13 cellular contexts compared by ENCODE assay signal in the genomic region with DNA sequence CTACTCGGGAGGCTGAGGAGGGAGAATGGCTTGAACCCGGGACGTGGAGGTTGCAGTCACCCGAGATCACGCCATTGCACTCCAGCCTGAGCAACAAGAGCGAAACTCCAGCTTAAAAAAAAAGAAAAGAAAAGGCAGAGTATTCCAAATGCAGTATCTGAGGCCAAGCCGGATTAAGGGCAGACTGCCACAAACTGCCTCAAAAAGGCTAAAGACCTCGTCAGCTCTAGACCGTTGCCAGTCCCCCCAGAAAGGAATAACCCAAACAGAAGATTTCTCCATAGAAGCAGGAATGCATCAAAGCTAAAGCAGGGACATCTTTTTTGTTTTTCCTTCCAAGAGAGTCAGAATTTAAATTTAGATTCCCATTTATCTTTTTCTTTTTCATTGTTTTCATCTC.
DNase-seq lines count a peak whose midpoint lies in the region; ATAC-seq, FAIRE-seq and TF ChIP-seq lines count a peak whose summit lies in the region.
"Had no signal": no experiment of that assay in that cellular context is flagged by ENCODE, and none has a peak within 500 bp of the region (broad histone marks: within the 10 kb centered on the region; RNA-seq: fewer than 3 reads in every experiment).

No MANE protein-coding gene starts in this region.

- no peak overlapping the region for H2AFZ ChIP-seq in trophoblast cell (ENCODE audit: insufficient read depth, low read length, poor library complexity)

- DNase-seq in A549 (ENCODE audit: low read depth in 1 of 2, low spot score in 1 of 2) (no peak), astrocyte of the hippocampus (ENCODE audit: low read depth, low spot score) (peak; percentile 89), right atrium auricular region (ENCODE audit: low spot score) (peak; percentile 78), trophoblast cell (no peak), T-cell (no peak)
- DNase-seq: naive B cell, NCI-H2081 treated with DMSO at 0.1 percent for 48 hours, T-helper 9 cell had no signal

- no peak for TF ChIP-seq EP300 in A549 (IDR thresholded peaks at IDR 0.05)

- peak overlapping the region; percentile 48 for H4K91ac ChIP-seq in trophoblast cell (ENCODE audit: low read depth, low read length)

- no peaks in the 10 kb centered on the region for H3K36me3 ChIP-seq in right atrium auricular region
- no peaks in the 10 kb centered on the region for H3K36me3 ChIP-seq in trophoblast cell (ENCODE audit: control insufficient read depth in 1 of 2, insufficient read depth in 2 of 2, low read length in 2 of 2)

- no peak for FAIRE-seq in A549 (lab: Jason Lieb, UNC)
- FAIRE-seq: A204.1, bronchial epithelial cell had no signal

- no peak overlapping the region for H3K4me3 Mint-ChIP-seq in T-cell
- H3K4me3 Mint-ChIP-seq: naive B cell had no signal

- peaks cover 17% of the 10 kb centered on the region for H3K79me1 ChIP-seq in trophoblast cell (ENCODE audit: low read length)

- no peaks in the 10 kb centered on the region for H3K27me3 ChIP-seq in right atrium auricular region
- H3K27me3 ChIP-seq in trophoblast cell (ENCODE audit: insufficient read depth, low read length): no peaks in the 10 kb centered on the region

- no peak overlapping the region for H4K12ac ChIP-seq in trophoblast cell (ENCODE audit: low read depth, low read length)

- no peak overlapping the region for H2AK5ac ChIP-seq in trophoblast cell (ENCODE audit: low read length)

- TF ChIP-seq POLR2A in A549 (IDR thresholded peaks at IDR 0.05; ENCODE audit: low read length): no peak

- H4K8ac ChIP-seq in trophoblast cell (ENCODE audit: low read depth, low read length): no peak overlapping the region

- H3K4me1 ChIP-seq in A549 (peaks cover 86% of the 10 kb centered on the region), right atrium auricular region (peaks cover 0 to 47% of the 10 kb centered on the region in 2 donors), trophoblast cell (ENCODE audit: control insufficient read depth in 1 of 2, insufficient read depth in 2 of 2, low read length in 2 of 2) (peaks cover 4 to 25% of the 10 kb centered on the region in 2 experiments)

- H3K4me3 ChIP-seq in A549 (peak overlapping the region; percentile 10; the same call in 1 of the 3 replicates), right atrium auricular region (no peak overlapping the region), trophoblast cell (ENCODE audit: low read depth, low read length) (no peak overlapping the region)

- no peak overlapping the region for H3K9ac ChIP-seq in trophoblast cell (ENCODE audit: low read length)

- no peaks in the 10 kb centered on the region for H3K36me3 Mint-ChIP-seq in T-cell
- H3K36me3 Mint-ChIP-seq: naive B cell had no signal

- H3K4ac ChIP-seq in trophoblast cell (ENCODE audit: low read depth, low read length): peak overlapping the region; percentile 44

- peak overlapping the region; percentile 81 for H2BK5ac ChIP-seq in trophoblast cell (ENCODE audit: low read depth, low read length, poor library complexity)

- H3K4me2 ChIP-seq in A549 (peak overlapping the region; percentile 88), trophoblast cell (ENCODE audit: low read length) (no peak overlapping the region)

- H3K9me3 ChIP-seq in A549: no peaks in the 10 kb centered on the region
- H3K9me3 ChIP-seq in right atrium auricular region: no peaks in the 10 kb centered on the region
- H3K9me3 ChIP-seq in trophoblast cell (ENCODE audit: insufficient read depth, low read depth, low read length): no peaks in the 10 kb centered on the region

- no peak for TF ChIP-seq RAD21 in A549 (conservative IDR thresholded peaks at IDR 0.05 in 1 of 2, IDR thresholded peaks at IDR 0.05 in 1 of 2)

- WGBS in A549 (ENCODE audit: missing lambda C conversion rate): 66% methylated on average over 9 of the region's 9 CpGs
- no CpG with 5 or more reads among the region's 9 CpGs for WGBS in trophoblast cell (ENCODE audit: extremely low coverage, insufficient coverage, insufficient read length)

- peak overlapping the region; percentile 92 to 93 for H3K27ac ChIP-seq in A549
- peak overlapping the region; percentile 62 to 73 for H3K27ac ChIP-seq in right atrium auricular region
- peak overlapping the region; percentile 25 for H3K27ac ChIP-seq in trophoblast cell (ENCODE audit: low read depth, low read length)

- H2BK120ac ChIP-seq in trophoblast cell (ENCODE audit: insufficient read depth, low read length, poor library complexity): peak overlapping the region; percentile 24

- CTCF ChIA-PET in A549 (lab: Yijun Ruan, JAX): interaction anchor here (0.8 to 3.6 kb wide), 8 partner anchors 8 to 171 kb away, joined by 3 to 21 read pairs (median 7); a partner anchor contains a TSS
- CTCF ChIA-PET in T-cell (lab: Charles Lee): interaction anchor here in 1 of 2 donors (0.7 kb wide), 1 partner anchor 14 kb away, joined by 3 read pairs; no protein-coding TSS in a partner anchor

- POLR2A ChIA-PET in A549 (lab: Yijun Ruan, JAX): interaction anchor here (0.7 to 1.5 kb wide), 3 partner anchors 13 to 417 kb away, joined by 4 to 17 read pairs (median 4); a partner anchor contains a TSS
- POLR2A ChIA-PET in T-cell (lab: Charles Lee): interaction anchor here in 1 of 2 donors (0.7 kb wide), 1 partner anchor 1420 kb away, joined by 4 read pairs; no protein-coding TSS in a partner anchor

- H3K27me3 Mint-ChIP-seq in T-cell: peaks cover 4 to 10% of the 10 kb centered on the region in 2 donors

- ATAC-seq in A549: no peak
- ATAC-seq in GM18511 (IDR thresholded peaks at IDR 0.05; ENCODE audit: unreplicated experiment): no peak
- ATAC-seq in GM19351 (IDR thresholded peaks at IDR 0.05; ENCODE audit: unreplicated experiment): no peak
- ATAC-seq in T-cell (replicated peaks in 1 of 4): no peak
- ATAC-seq in GM19324 (IDR thresholded peaks at IDR 0.05; ENCODE audit: low FRiP score, unreplicated experiment): no peak

- no peak overlapping the region for H3K27ac Mint-ChIP-seq in T-cell
- H3K27ac Mint-ChIP-seq: naive B cell had no signal

- no peak for TF ChIP-seq CTCF in A549 (IDR thresholded peaks at IDR 0.05)
- no peak for TF ChIP-seq CTCF in right atrium auricular region (IDR thresholded peaks at IDR 0.05)

- peak overlapping the region; percentile 53 for H3K14ac ChIP-seq in trophoblast cell (ENCODE audit: low read length)

- H3K23ac ChIP-seq in trophoblast cell (ENCODE audit: low read length): no peak overlapping the region

- peak overlapping the region; percentile 72 for H3K18ac ChIP-seq in trophoblast cell (ENCODE audit: low read length)

- H2BK12ac ChIP-seq in trophoblast cell (ENCODE audit: low read length): peak overlapping the region; percentile 73

- H3K4me1 Mint-ChIP-seq in T-cell: no peaks in the 10 kb centered on the region
- H3K4me1 Mint-ChIP-seq: naive B cell had no signal

- peaks cover 5% of the 10 kb centered on the region for H3K79me2 ChIP-seq in trophoblast cell (ENCODE audit: control insufficient read depth, insufficient read depth, low read length, poor library complexity)

- no peaks in the 10 kb centered on the region for H3K9me3 Mint-ChIP-seq in T-cell
- H3K9me3 Mint-ChIP-seq: naive B cell had no signal

TF ChIP-seq in A549, 52 proteins besides CTCF, POLR2A, EP300 and RAD21 (continues in another document):
- TF ChIP-seq BHLHE40 (IDR thresholded peaks at IDR 0.05; ENCODE audit: low read depth, low read length): no peak
- TF ChIP-seq, protein P1, sequence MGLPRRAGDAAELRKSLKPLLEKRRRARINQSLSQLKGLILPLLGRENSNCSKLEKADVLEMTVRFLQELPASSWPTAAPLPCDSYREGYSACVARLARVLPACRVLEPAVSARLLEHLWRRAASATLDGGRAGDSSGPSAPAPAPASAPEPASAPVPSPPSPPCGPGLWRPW (IDR thresholded peaks at IDR 0.05): no peak
- TF ChIP-seq HDAC2 (IDR thresholded peaks at IDR 0.05): no peak
- TF ChIP-seq, protein P2, sequence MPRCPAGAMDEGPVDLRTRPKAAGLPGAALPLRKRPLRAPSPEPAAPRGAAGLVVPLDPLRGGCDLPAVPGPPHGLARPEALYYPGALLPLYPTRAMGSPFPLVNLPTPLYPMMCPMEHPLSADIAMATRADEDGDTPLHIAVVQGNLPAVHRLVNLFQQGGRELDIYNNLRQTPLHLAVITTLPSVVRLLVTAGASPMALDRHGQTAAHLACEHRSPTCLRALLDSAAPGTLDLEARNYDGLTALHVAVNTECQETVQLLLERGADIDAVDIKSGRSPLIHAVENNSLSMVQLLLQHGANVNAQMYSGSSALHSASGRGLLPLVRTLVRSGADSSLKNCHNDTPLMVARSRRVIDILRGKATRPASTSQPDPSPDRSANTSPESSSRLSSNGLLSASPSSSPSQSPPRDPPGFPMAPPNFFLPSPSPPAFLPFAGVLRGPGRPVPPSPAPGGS (IDR thresholded peaks at IDR 0.05): no peak
- no peak for TF ChIP-seq HOXB13 (CRISPR knock-in tag; IDR thresholded peaks at IDR 0.05; ENCODE audit: low read depth)
- TF ChIP-seq NFE2L2 (conservative IDR thresholded peaks at IDR 0.05; ENCODE audit: low read length): no peak
- no peak for TF ChIP-seq MAFK (IDR thresholded peaks at IDR 0.05; ENCODE audit: partially characterized antibody)
- TF ChIP-seq TFCP2L1 (CRISPR knock-in tag; IDR thresholded peaks at IDR 0.05): no peak
- no peak for TF ChIP-seq CHD4 (IDR thresholded peaks at IDR 0.05; ENCODE audit: borderline replicate concordance)
- no peak for TF ChIP-seq HOXB5 (CRISPR knock-in tag; IDR thresholded peaks at IDR 0.05)
- TF ChIP-seq, protein P3, sequence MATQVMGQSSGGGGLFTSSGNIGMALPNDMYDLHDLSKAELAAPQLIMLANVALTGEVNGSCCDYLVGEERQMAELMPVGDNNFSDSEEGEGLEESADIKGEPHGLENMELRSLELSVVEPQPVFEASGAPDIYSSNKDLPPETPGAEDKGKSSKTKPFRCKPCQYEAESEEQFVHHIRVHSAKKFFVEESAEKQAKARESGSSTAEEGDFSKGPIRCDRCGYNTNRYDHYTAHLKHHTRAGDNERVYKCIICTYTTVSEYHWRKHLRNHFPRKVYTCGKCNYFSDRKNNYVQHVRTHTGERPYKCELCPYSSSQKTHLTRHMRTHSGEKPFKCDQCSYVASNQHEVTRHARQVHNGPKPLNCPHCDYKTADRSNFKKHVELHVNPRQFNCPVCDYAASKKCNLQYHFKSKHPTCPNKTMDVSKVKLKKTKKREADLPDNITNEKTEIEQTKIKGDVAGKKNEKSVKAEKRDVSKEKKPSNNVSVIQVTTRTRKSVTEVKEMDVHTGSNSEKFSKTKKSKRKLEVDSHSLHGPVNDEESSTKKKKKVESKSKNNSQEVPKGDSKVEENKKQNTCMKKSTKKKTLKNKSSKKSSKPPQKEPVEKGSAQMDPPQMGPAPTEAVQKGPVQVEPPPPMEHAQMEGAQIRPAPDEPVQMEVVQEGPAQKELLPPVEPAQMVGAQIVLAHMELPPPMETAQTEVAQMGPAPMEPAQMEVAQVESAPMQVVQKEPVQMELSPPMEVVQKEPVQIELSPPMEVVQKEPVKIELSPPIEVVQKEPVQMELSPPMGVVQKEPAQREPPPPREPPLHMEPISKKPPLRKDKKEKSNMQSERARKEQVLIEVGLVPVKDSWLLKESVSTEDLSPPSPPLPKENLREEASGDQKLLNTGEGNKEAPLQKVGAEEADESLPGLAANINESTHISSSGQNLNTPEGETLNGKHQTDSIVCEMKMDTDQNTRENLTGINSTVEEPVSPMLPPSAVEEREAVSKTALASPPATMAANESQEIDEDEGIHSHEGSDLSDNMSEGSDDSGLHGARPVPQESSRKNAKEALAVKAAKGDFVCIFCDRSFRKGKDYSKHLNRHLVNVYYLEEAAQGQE (IDR thresholded peaks at IDR 0.05): no peak

Comparison
In these comparisons a context has a peak if more than half of its experiments do, and no peak if none do; other contexts are left out.
1. DNase-seq: peak in astrocyte of the hippocampus (single experiment) and right atrium auricular region (single experiment); none in A549 (0 of 2), trophoblast cell (0 of 2) and T-cell (0 of 34).
2. H3K27ac ChIP-seq: peak in every context shown above with its lines; median percentile 92 in A549; 68 in right atrium auricular region; 25 in trophoblast cell.